ENCODE assay signal across 8 cellular contexts in the genomic region with DNA sequence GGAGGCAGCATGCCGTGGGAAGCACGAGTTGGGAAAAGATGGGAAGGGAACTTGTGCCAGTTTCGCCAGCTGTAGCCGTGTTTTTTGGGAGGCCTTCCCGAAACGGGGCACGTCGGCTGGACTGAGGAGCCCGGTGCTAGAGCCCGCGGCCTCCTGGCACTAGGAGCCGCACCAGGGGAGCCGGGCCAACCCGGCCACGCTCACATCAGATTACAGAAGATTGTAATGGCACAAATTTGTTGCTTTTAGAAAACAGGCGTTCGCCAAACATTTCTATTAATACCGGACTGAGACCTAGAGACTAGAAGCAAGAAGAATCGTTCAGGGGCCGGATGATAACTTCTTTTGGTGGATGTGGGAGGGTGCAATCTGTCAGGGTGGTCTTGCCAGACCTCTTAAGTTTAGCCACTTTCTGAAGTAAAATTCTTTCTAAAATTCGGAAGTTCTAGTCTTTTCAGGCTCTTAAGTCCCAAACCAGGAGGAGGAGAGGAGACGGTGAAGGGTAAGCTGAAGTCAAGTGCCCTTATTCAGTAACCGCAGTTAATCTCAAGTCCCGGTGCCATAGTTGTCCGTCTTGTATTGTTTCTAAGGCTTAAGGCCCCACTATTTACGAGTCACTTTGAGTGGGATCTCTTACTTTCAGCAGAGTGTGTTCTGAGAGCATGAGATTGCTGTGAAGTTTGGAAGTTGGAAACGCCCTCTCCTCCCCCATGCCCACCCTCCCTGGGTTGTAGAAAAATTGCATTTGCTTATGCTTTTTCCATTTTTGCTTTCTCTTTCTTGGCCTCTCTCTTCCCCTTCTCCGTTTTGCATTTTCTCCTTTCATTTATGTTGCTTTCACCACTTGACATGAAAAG. TPM values are rescaled to one million over a fixed set of nuclear protein-coding genes. Genes with fewer than 3 reads are reported as not detected.
DNase-seq lines count a peak whose midpoint lies in the region; ATAC-seq, FAIRE-seq and TF ChIP-seq lines count a peak whose summit lies in the region.

No MANE protein-coding gene starts in this region.

- H3K4me1 ChIP-seq in GM12878 (ENCODE audit: control insufficient read depth, insufficient read depth, low read length) = peaks cover 24% of the 10 kb centered on the region; the same call in 1 of the 2 replicates

- no peaks in the 10 kb centered on the region for H3K9me3 Mint-ChIP-seq in stimulated activated effector memory CD8-positive, alpha-beta T cell treated with anti-CD3 and anti-CD28 coated beads, Interleukin-12 subunit alpha, Interleukin-12 subunit beta, amount 100 ng/mL, for 72 hours

- SMC1A ChIA-PET in GM12878 (lab: Charles Lee; ENCODE audit: uncharacterized antibody, unreplicated experiment) = interaction anchor here (0.7 to 5.2 kb wide), 15 partner anchors 8 to 545 kb away, joined by 3 to 38 read pairs (median 4); no protein-coding TSS in a partner anchor

- 0 out of 6 replicates have a peak, but pooled peaks of 1 of the 3 experiments have one; percentile 0 for TF ChIP-seq CTCF in GM12878 (IDR thresholded peaks at IDR 0.05 in 2 of 3, conservative IDR thresholded peaks at IDR 0.05 in 1 of 3; ENCODE audit: control insufficient read depth in 2 of 3, extremely low read depth in 1 of 3, insufficient read depth in 1 of 3, low read depth in 3 of 3, low read length in 3 of 3)

- 1% methylated on average over 28 of the region's 28 CpGs for WGBS in GM12878 (ENCODE audit: insufficient coverage, insufficient replicate concordance, low lambda C conversion rate, missing lambda C conversion rate)

- in situ Hi-C loops in GM12878 (cut with MboI) = no loop called here

- H3K4me1 Mint-ChIP-seq in stimulated activated effector memory CD8-positive, alpha-beta T cell treated with anti-CD3 and anti-CD28 coated beads, Interleukin-12 subunit alpha, Interleukin-12 subunit beta, amount 100 ng/mL, for 72 hours = peaks cover 39% of the 10 kb centered on the region

- 0 out of 4 replicates have a peak, but pooled peaks cover 0 to 4% of the 10 kb centered on the region in 2 experiments for H3K36me3 ChIP-seq in GM12878 (ENCODE audit: control insufficient read depth in 2 of 2, insufficient read depth in 2 of 2, low read length in 1 of 2)

- peaks cover 46% of the 10 kb centered on the region for H3K36me3 Mint-ChIP-seq in stimulated activated effector memory CD8-positive, alpha-beta T cell treated with anti-CD3 and anti-CD28 coated beads, Interleukin-12 subunit alpha, Interleukin-12 subunit beta, amount 100 ng/mL, for 72 hours

- H3K79me2 ChIP-seq in GM12878 (ENCODE audit: control insufficient read depth, insufficient read depth, low read length) = peaks cover 67% of the 10 kb centered on the region

- TF ChIP-seq RAD21 in GM12878 (IDR thresholded peaks at IDR 0.05; ENCODE audit: insufficient read depth, low read depth, low read length) = no peak

- peak overlapping the region; percentile 89 for H3K9ac ChIP-seq in GM12878 (ENCODE audit: control insufficient read depth, insufficient read depth, low read length)

- H4K20me1 ChIP-seq in GM12878 (ENCODE audit: control insufficient read depth, insufficient read depth) = no peaks in the 10 kb centered on the region

- peak; percentile 14 to 58 (median 33) for DNase-seq in NCI-H1417 (lab: John Stamatoyannopoulos, UW)
- DNase-seq in NCI-H1417 treated with DMSO at 0.1 percent for 48 hours (lab: John Stamatoyannopoulos, UW) = no peak
- DNase-seq in RKO (ENCODE audit: low spot score) = peak; percentile 56
- DNase-seq in GM12878 (ENCODE audit: low read depth, low spot score) = no peak
- peak; percentile 31 for DNase-seq in iPS-NIHi11 (ENCODE audit: low spot score)
- DNase-seq in stimulated activated effector memory CD8-positive, alpha-beta T cell treated with anti-CD3 and anti-CD28 coated beads, Interleukin-12 subunit alpha, Interleukin-12 subunit beta, amount 100 ng/mL, for 72 hours (ENCODE audit: low spot score in 2 of 2) = peak; percentile 14 to 60
- no peak for DNase-seq in NCI-H1436 treated with DMSO at 0.1 percent for 48 hours (lab: John Stamatoyannopoulos, UW)

- RAD21 ChIA-PET in GM12878 (lab: Charles Lee; ENCODE audit: unreplicated experiment) = interaction anchor here (0.6 to 5.8 kb wide), 12 partner anchors 12 to 271 kb away, joined by 3 to 86 read pairs (median 6); no protein-coding TSS in a partner anchor

- FAIRE-seq in GM12878 (lab: Jason Lieb, UNC) = peak; percentile 59

- TF ChIP-seq POLR2A in GM12878 (IDR thresholded peaks at IDR 0.05; ENCODE audit: low read depth, low read length) = no peak

- no peaks in the 10 kb centered on the region for H3K27me3 ChIP-seq in GM12878 (replicated peaks in 1 of 2; ENCODE audit: control insufficient read depth in 2 of 2, insufficient read depth in 2 of 2, low read length in 1 of 2)

- H3K27ac Mint-ChIP-seq in stimulated activated effector memory CD8-positive, alpha-beta T cell treated with anti-CD3 and anti-CD28 coated beads, Interleukin-12 subunit alpha, Interleukin-12 subunit beta, amount 100 ng/mL, for 72 hours = peak overlapping the region; percentile 85

- no peaks in the 10 kb centered on the region for H3K9me3 ChIP-seq in GM12878 (replicated peaks; ENCODE audit: control insufficient read depth, insufficient read depth, low read length)

- H3K4me2 ChIP-seq in GM12878 (ENCODE audit: control insufficient read depth, insufficient read depth) = peak overlapping the region; percentile 56

- H3K27ac ChIP-seq in GM12878 (ENCODE audit: control insufficient read depth, insufficient read depth) = peak overlapping the region; percentile 83

- H2AFZ ChIP-seq in GM12878 (ENCODE audit: control insufficient read depth, low read depth, low read length) = peak overlapping the region; percentile 24

- TSS peak; percentile 57 for BruUV-seq in GM12878 (replicated peaks; lab: Mats Ljungman, UMichigan)

- peak overlapping the region; percentile 93 for H3K4me3 Mint-ChIP-seq in stimulated activated effector memory CD8-positive, alpha-beta T cell treated with anti-CD3 and anti-CD28 coated beads, Interleukin-12 subunit alpha, Interleukin-12 subunit beta, amount 100 ng/mL, for 72 hours

- peak overlapping the region; percentile 93 for H3K4me3 ChIP-seq in GM12878

- TF ChIP-seq EP300 in GM12878 (IDR thresholded peaks at IDR 0.05; ENCODE audit: borderline replicate concordance in 1 of 2, control insufficient read depth in 1 of 2, low read depth in 2 of 2, low read length in 2 of 2) = no peak

- intact Hi-C loops in GM12878 (cut with micrococcal nuclease; ENCODE audit: unreplicated experiment) = loop anchor here (2.0 to 10.0 kb wide), 7 partner anchors 13 to 1443 kb away; partner anchors contain the start of genes GNS, LEMD3 and TBK1

- POLR2A ChIA-PET in GM12878 (lab: Charles Lee) = interaction anchor here (0.5 to 6.4 kb wide), 8 partner anchors 11 to 156 kb away, joined by 3 to 88 read pairs (median 6); no protein-coding TSS in a partner anchor

- CTCF ChIA-PET in GM12878 (lab: Yijun Ruan, JAX) = interaction anchor here (0.8 to 1.5 kb wide), 7 partner anchors 9 to 86 kb away, joined by 3 to 7 read pairs (median 5); no protein-coding TSS in a partner anchor

- ATAC-seq in GM12878 = peak; percentile 8
- no peak for ATAC-seq in stimulated activated effector memory CD8-positive, alpha-beta T cell treated with anti-CD3 and anti-CD28 coated beads, Interleukin-12 subunit alpha, Interleukin-12 subunit beta, amount 100 ng/mL, for 72 hours
- no peak for ATAC-seq in GM19463 (IDR thresholded peaks at IDR 0.05; ENCODE audit: unreplicated experiment)

TF ChIP-seq in GM12878, 131 proteins besides CTCF, POLR2A, EP300 and RAD21 (continues in another document):
- TF ChIP-seq ZBTB40 (IDR thresholded peaks at IDR 0.05; ENCODE audit: borderline replicate concordance) = no peak

RNA-seq across cellular contexts. Expression of gene RASSF3, which starts 1.4 kb away (rescaled TPM):
- total RNA-seq in GM12878 (2013; cell fraction: nucleolus; rRNA removed) = 12.8 and 16.5 TPM in 2 replicates
- 27.2 and 30.5 TPM in 2 replicates for total RNA-seq in GM12878 (2014; rRNA removed)
- total RNA-seq in GM12878 (2014; rRNA removed; fragmentation: Illumina TruSeq; extraction: Trizol) = 32.4 and 33.3 TPM in 2 replicates
- total RNA-seq in GM12878 (2021) = 59.4 and 62.4 TPM in 2 replicates
- polyA plus RNA-seq in GM12878 (2011; ENCODE audit: low read depth) = 22.7 TPM
- polyA plus RNA-seq in GM12878 (2011; rRNA removed) = 42.0 and 48.8 TPM in 2 replicates
- polyA plus RNA-seq in GM12878 (2011; cell fraction: cytosol; rRNA removed) = 34.4 and 34.5 TPM in 2 replicates
- 7.2 and 8.6 TPM in 2 replicates for polyA plus RNA-seq in GM12878 (2011; cell fraction: nucleus; rRNA removed)
- 27.4 and 36.0 TPM in 2 replicates for polyA plus RNA-seq in GM12878 (2012)
- 44.6 and 51.6 TPM in 2 replicates for polyA plus RNA-seq in GM12878 (2014; fragmentation: Illumina TruSeq; extraction: Trizol)
- polyA plus RNA-seq in GM12878 (2014; fragmentation: Nextera tagmentation; extraction: Ambion mirVana) = 10 to 100 TPM in 1 of 2 experiments, 1 to 10 TPM in 1; 9.0 to 11.2 TPM
- polyA plus RNA-seq in GM12878 (2014; rRNA removed) = 32.3 and 35.8 TPM in 2 replicates
- 1 to 10 TPM; 6.9 to 8.1 TPM for polyA plus RNA-seq in GM12878 (2016; fragmentation: Nextera tagmentation; extraction: Ambion mirVana)
- 58.3 and 74.5 TPM in 2 replicates for polyA minus RNA-seq in GM12878 (2011; rRNA and poly(A)+ RNA removed)
- 20.1 and 21.2 TPM in 2 replicates for polyA minus RNA-seq in GM12878 (2011; cell fraction: cytosol; rRNA and poly(A)+ RNA removed)
- polyA minus RNA-seq in GM12878 (2011; cell fraction: nucleus; rRNA and poly(A)+ RNA removed) = 6.3 and 8.6 TPM in 2 replicates

Comparison
In these comparisons a context has a peak if more than half of its experiments do, and no peak if none do; other contexts are left out.
1. DNase-seq: peak in NCI-H1417 (3 of 3), RKO (single experiment), iPS-NIHi11 (single experiment) and stimulated activated effector memory CD8-positive, alpha-beta T cell treated with anti-CD3 and anti-CD28 coated beads, Interleukin-12 subunit alpha, Interleukin-12 subunit beta, amount 100 ng/mL, for 72 hours (2 of 2); none in NCI-H1417 treated with DMSO at 0.1 percent for 48 hours (single experiment), GM12878 (single experiment) and NCI-H1436 treated with DMSO at 0.1 percent for 48 hours (single experiment).